1 cellular context compared by ENCODE assay signal in genomic region chr15:66927326-66928077, GRCh38.
TF ChIP-seq lines count a peak whose summit lies in the region.

No MANE protein-coding gene starts in this region.

TF ChIP-seq in endothelial cell of umbilical vein, 7 proteins besides CTCF, POLR2A, EP300 and RAD21:
- TF ChIP-seq POLR2AphosphoS5 (IDR thresholded peaks at IDR 0.05; ENCODE audit: insufficient read depth, low read depth, low read length) (no peak), MYC (IDR thresholded peaks at IDR 0.05; ENCODE audit: low read depth, low read length) (no peak)
